12 cellular contexts compared by ENCODE assay signal in the genomic region with DNA sequence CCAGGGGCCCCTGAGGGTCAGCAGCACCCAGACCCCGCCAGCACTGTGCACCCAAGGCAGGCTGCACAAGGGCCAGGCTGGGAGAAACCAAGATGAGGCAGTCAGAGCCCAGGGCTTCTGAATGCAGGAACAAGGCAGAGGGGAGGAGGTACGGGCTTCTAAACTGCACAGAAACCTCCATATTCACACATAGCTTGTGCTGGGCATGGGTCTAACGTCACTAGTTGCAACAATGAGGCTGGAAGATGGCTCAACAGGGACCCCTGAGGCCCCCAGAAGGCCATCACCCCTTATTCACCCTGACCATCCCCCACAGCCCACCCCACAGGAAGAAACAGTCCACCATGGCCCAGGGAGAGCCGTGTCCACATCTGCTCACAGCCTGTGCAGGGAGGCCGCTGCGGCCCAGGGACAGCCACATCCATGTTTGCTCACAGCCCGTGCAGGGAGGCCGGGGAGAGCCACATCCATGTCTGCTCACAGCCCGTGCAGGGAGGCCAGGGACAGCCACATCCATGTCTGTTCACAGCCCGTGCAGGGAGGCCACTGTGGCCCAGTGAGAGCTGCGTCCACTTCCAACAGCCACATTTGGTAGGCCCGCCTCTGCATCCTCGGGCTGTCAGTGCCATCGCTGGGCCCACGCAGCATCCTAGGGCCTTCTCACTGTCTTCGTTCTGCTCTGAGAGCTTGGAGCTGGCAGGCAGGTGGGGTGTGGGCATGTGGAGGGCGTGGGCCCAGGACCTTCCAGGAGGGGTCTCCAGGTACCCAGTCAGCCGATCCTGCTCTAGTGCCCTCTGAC. TPM values are rescaled to one million over a fixed set of nuclear protein-coding genes. Genes with fewer than 3 reads are reported as not detected.
DNase-seq lines count a peak whose midpoint lies in the region; ATAC-seq and TF ChIP-seq lines count a peak whose summit lies in the region.
"Had no signal": no experiment of that assay in that cellular context is flagged by ENCODE, and none has a peak within 500 bp of the region (broad histone marks: within the 10 kb centered on the region; RNA-seq: fewer than 3 reads in every experiment).

No MANE protein-coding gene starts in this region.

- intact Hi-C loops in esophagus squamous epithelium (cut with DNase I): no loop called here

- H3K9me3 Mint-ChIP-seq in memory B cell (no peaks in the 10 kb centered on the region), nephron progenitor cell (no peaks in the 10 kb centered on the region)
- H3K9me3 Mint-ChIP-seq: activated naive CD8-positive, alpha-beta T cell treated with anti-CD3 and anti-CD28 coated beads, Interleukin-2, amount 10 ng/mL, durations not matched to agents 7 days and 5 days had no signal

- H3K36me3 Mint-ChIP-seq in memory B cell (peaks cover 27% of the 10 kb centered on the region), nephron progenitor cell (ENCODE audit: low read depth) (peaks cover 23% of the 10 kb centered on the region)

- 90% methylated on average over 4 of the region's 18 CpGs; no CpG with 5 or more reads in 1 of the 2 donors for WGBS in esophagus squamous epithelium, 2 donors

- H3K27me3 Mint-ChIP-seq in memory B cell: no peaks in the 10 kb centered on the region
- no peaks in the 10 kb centered on the region for H3K27me3 Mint-ChIP-seq in nephron progenitor cell (ENCODE audit: low read depth, poor library complexity)
- H3K27me3 Mint-ChIP-seq: activated naive CD8-positive, alpha-beta T cell treated with anti-CD3 and anti-CD28 coated beads, Interleukin-2, amount 10 ng/mL, durations not matched to agents 7 days and 5 days had no signal

- no peak overlapping the region for H3K4me3 ChIP-seq in esophagus squamous epithelium

- H3K27ac ChIP-seq in esophagus squamous epithelium: no peak overlapping the region

- peak overlapping the region; percentile 99 for H3K27ac Mint-ChIP-seq in memory B cell
- H3K27ac Mint-ChIP-seq in nephron progenitor cell: no peak overlapping the region

- no peaks in the 10 kb centered on the region for H3K27me3 ChIP-seq in esophagus squamous epithelium

- H3K36me3 ChIP-seq in esophagus squamous epithelium: peaks cover 0 to 72% (median 9%) of the 10 kb centered on the region in 3 donors

- peaks cover 0 to 17% (median 5%) of the 10 kb centered on the region in 3 donors for H3K4me1 ChIP-seq in esophagus squamous epithelium

- TF ChIP-seq CTCF in esophagus squamous epithelium (IDR thresholded peaks at IDR 0.05) (no peak), nephron progenitor cell (IDR thresholded peaks at IDR 0.05) (no peak)

- H3K4me3 Mint-ChIP-seq in memory B cell (peak overlapping the region; percentile 74), nephron progenitor cell (no peak overlapping the region)
- H3K4me3 Mint-ChIP-seq: activated naive CD8-positive, alpha-beta T cell treated with anti-CD3 and anti-CD28 coated beads, Interleukin-2, amount 10 ng/mL, durations not matched to agents 7 days and 5 days had no signal

- peaks cover 67% of the 10 kb centered on the region for H3K4me1 Mint-ChIP-seq in memory B cell
- H3K4me1 Mint-ChIP-seq in nephron progenitor cell: no peaks in the 10 kb centered on the region

- H3K9me3 ChIP-seq in esophagus squamous epithelium: no peaks in the 10 kb centered on the region

- DNase-seq in memory B cell (ENCODE audit: low spot score in 2 of 2) (no peak), esophagus squamous epithelium (lab: John Stamatoyannopoulos, UW) (no peak), nephron progenitor cell (no peak), middle frontal gyrus (ENCODE audit: extremely low spot score, low spot score) (no peak), hypothalamus (lab: John Stamatoyannopoulos, UW) (no peak)
- DNase-seq: activated naive CD8-positive, alpha-beta T cell treated with anti-CD3 and anti-CD28 coated beads, Interleukin-2, amount 10 ng/mL, durations not matched to agents 7 days and 5 days; effector CD8-positive, alpha-beta T cell; mammary epithelial cell; stimulated activated CD8-positive, alpha-beta memory T cell treated with anti-CD3 and anti-CD28 coated beads, Interleukin-4, amount 100 ng/mL, for 48 hours had no signal

- TF ChIP-seq POLR2A in esophagus squamous epithelium (IDR thresholded peaks at IDR 0.05): no peak

- ATAC-seq in GM18517 (IDR thresholded peaks at IDR 0.05; ENCODE audit: unreplicated experiment): peak; percentile 23
- peak; percentile 27 for ATAC-seq in GM21515 (IDR thresholded peaks at IDR 0.05; ENCODE audit: unreplicated experiment)
- ATAC-seq in HG03103 (IDR thresholded peaks at IDR 0.05; ENCODE audit: low read depth, unreplicated experiment): peak; percentile 31
- peak; percentile 52 for ATAC-seq in memory B cell (ENCODE audit: low read depth)

RNA-seq across cellular contexts. Expression of gene LPCAT1, which starts 38.2 kb away (rescaled TPM):
- total RNA-seq in esophagus squamous epithelium: 10 to 100 TPM in 3 of 4 donors, 1 to 10 TPM in 1; 7.7 to 44.8 (median 12.0) TPM

RNA-seq across cellular contexts. Expression of gene SLC6A3, which starts 40.3 kb away (rescaled TPM):
- total RNA-seq in esophagus squamous epithelium: under 1 TPM in 1 of 4 donors, not detected in 3; 0.19 TPM
- total RNA-seq: mammary epithelial cell had no signal
